In the genomic region with DNA sequence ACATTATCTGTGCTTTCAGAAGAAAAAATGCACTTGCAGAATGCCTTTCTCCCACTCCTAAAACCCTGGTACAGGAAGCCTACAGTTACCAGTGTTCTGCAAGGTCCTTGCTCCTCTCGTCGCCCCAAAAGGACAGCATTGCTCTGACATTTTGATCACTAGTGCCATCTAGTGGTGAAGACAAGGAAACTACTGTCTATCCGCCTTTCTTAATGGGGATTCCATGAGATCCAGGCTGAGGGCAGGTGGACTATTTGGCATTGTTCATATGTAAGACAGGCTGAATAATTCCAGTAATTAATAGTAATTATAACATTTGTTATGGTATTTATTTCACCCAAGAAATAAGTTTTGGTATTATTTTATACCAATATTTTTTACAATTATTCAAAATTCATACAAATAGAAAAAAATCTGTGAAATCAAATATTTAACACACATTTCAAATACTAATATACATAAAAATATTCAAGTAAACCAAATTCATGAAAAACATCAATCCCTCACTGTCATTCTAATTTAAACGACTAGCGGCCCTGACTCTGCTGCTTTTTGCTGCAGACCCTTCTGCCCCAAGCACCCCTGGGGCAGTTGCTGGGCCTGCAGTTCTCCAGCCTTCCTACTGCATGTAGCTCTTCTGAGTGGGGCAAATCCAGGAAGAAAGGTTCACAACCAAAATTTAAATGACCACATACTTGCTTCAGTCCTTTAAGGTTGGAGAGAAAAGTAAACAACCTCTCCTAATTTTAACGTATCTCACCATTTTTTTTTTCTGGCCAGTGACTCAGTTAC, we compare ENCODE assay signal across 8 cellular contexts. TPM values are rescaled to one million over a fixed set of nuclear protein-coding genes. Genes with fewer than 3 reads are reported as not detected.
DNase-seq lines count a peak whose midpoint lies in the region; ATAC-seq, FAIRE-seq and TF ChIP-seq lines count a peak whose summit lies in the region.

No MANE protein-coding gene starts in this region.

- no peaks in the 10 kb centered on the region for H3K9me3 ChIP-seq in H1 (ENCODE audit: insufficient read depth in 2 of 2, low read depth in 1 of 2, low read length in 1 of 2)
- no peaks in the 10 kb centered on the region for H3K9me3 ChIP-seq in aorta (ENCODE audit: control insufficient read depth, low read length)

- H2BK20ac ChIP-seq in H1 (ENCODE audit: low read length), result no peak overlapping the region

- TF ChIP-seq EP300 in H1 (IDR thresholded peaks at IDR 0.05; ENCODE audit: borderline replicate concordance in 1 of 2, low read depth in 2 of 2, low read length in 2 of 2), result no peak

- H3K18ac ChIP-seq in H1 (ENCODE audit: extremely low read depth, low read length), result no peak overlapping the region

- H2BK120ac ChIP-seq in H1 (replicated peaks; ENCODE audit: low read depth, low read length), result no peak overlapping the region

- DNase-seq in DMS53 treated with DMSO at 0.1 percent for 48 hours (lab: John Stamatoyannopoulos, UW; ENCODE audit: unreplicated experiment), result peak; percentile 88
- DNase-seq in NCI-H2196 treated with DMSO at 0.1 percent for 48 hours (lab: John Stamatoyannopoulos, UW; ENCODE audit: unreplicated experiment), result peak; percentile 34
- no peak for DNase-seq in H1 (ENCODE audit: low read depth in 1 of 2, low spot score in 2 of 2)
- DNase-seq in midbrain (lab: John Stamatoyannopoulos, UW), result peak; percentile 69
- no peak for DNase-seq in aorta

- H3K4me1 ChIP-seq in H1 (replicated peaks in 1 of 4; ENCODE audit: control insufficient read depth in 3 of 4, insufficient read depth in 4 of 4, low read length in 3 of 4) (no peaks in the 10 kb centered on the region), aorta (ENCODE audit: control insufficient read depth in 1 of 2, insufficient read depth in 2 of 2, low read length in 2 of 2) (no peaks in the 10 kb centered on the region)

- ATAC-seq in GM19463 (IDR thresholded peaks at IDR 0.05; ENCODE audit: unreplicated experiment) (peak; percentile 98), HG03439 (IDR thresholded peaks at IDR 0.05; ENCODE audit: unreplicated experiment) (peak; percentile 98), aorta (ENCODE audit: low FRiP score) (peak; percentile 83)

- peak; percentile 82 for FAIRE-seq in H1 (lab: Jason Lieb, UNC)

- no peak overlapping the region for H2AK5ac ChIP-seq in H1 (ENCODE audit: low read depth, low read length)

- intact Hi-C loops in aorta (cut with DNase I), result loop anchor here (2.0 to 5.0 kb wide), 3 partner anchors 37 to 122 kb away; no protein-coding TSS in a partner anchor

- CTCF ChIA-PET in H1 (lab: Charles Lee; ENCODE audit: partially characterized antibody), result interaction anchor here (0.6 to 3.7 kb wide), 16 partner anchors 10 to 839 kb away, joined by 3 to 17 read pairs (median 6); a partner anchor contains a TSS

- H3K23me2 ChIP-seq in H1 (ENCODE audit: low read depth, low read length), result no peaks in the 10 kb centered on the region

- TF ChIP-seq CTCF in VCaP (conservative IDR thresholded peaks at IDR 0.05) (peak; percentile 89), H1 (IDR thresholded peaks at IDR 0.05; ENCODE audit: control extremely low read depth in 1 of 3, insufficient read depth in 1 of 3, low read depth in 1 of 3, low read length in 3 of 3) (peak in 2 of 3 experiments; percentile 76 to 90; a peak in 3 of 4 replicates)

- no peak overlapping the region for H3K4ac ChIP-seq in H1 (replicated peaks; ENCODE audit: insufficient read length, low read depth, low read length)

- H4K20me1 ChIP-seq in H1 (replicated peaks in 1 of 2; ENCODE audit: control insufficient read depth in 1 of 2, insufficient read depth in 2 of 2, low read length in 2 of 2), result peaks cover 2 to 8% of the 10 kb centered on the region in 2 experiments

- no peak overlapping the region for H3K9ac ChIP-seq in H1 (replicated peaks in 1 of 4; ENCODE audit: extremely low read depth in 1 of 4, low read depth in 3 of 4, low read length in 3 of 4)

- H3K4me2 ChIP-seq in H1 (ENCODE audit: insufficient read depth in 1 of 2, low read depth in 2 of 2, low read length in 2 of 2), result no peak overlapping the region

- H2AFZ ChIP-seq in H1 (ENCODE audit: low read length), result no peak overlapping the region

- no peak overlapping the region for H4K8ac ChIP-seq in H1 (ENCODE audit: extremely low read depth, insufficient read depth, low read length)

- no peak for TF ChIP-seq POLR2A in H1 (IDR thresholded peaks at IDR 0.05; ENCODE audit: control extremely low read depth in 1 of 2, low read depth in 2 of 2, low read length in 2 of 2)

- no peak overlapping the region for H4K91ac ChIP-seq in H1 (replicated peaks; ENCODE audit: insufficient read length, low read length)

- H3K27me3 ChIP-seq in H1 (replicated peaks in 1 of 4; ENCODE audit: control insufficient read depth in 3 of 4, extremely low read depth in 1 of 4, insufficient read depth in 3 of 4, low read length in 3 of 4), result no peaks in the 10 kb centered on the region
- H3K27me3 ChIP-seq in aorta (ENCODE audit: control insufficient read depth in 1 of 2, insufficient read depth in 2 of 2, low read length in 1 of 2), result no peaks in the 10 kb centered on the region

- H3K56ac ChIP-seq in H1 (replicated peaks; ENCODE audit: insufficient read length, low read depth, low read length), result no peak overlapping the region

- H2BK15ac ChIP-seq in H1 (ENCODE audit: low read length), result no peak overlapping the region

- H3K36me3 ChIP-seq in H1 (ENCODE audit: control insufficient read depth in 2 of 4, insufficient read depth in 4 of 4, low read length in 3 of 4) (peaks cover 4 to 40% (median 27%) of the 10 kb centered on the region in 4 experiments; a peak in 7 of 8 replicates), aorta (ENCODE audit: control insufficient read depth in 1 of 2, insufficient read depth in 2 of 2, low read length in 1 of 2) (peaks cover 0 to 1% of the 10 kb centered on the region in 2 donors)

- no peaks in the 10 kb centered on the region; the same call in 1 of the 2 replicates for H3K79me1 ChIP-seq in H1 (ENCODE audit: low read depth, low read length)

- peak; percentile 67 to 84 for TF ChIP-seq RAD21 in H1 (IDR thresholded peaks at IDR 0.05 in 1 of 2, conservative IDR thresholded peaks at IDR 0.05 in 1 of 2; ENCODE audit: low read depth in 2 of 2, low read length in 2 of 2)

- H3K4me3 ChIP-seq in H1 (ENCODE audit: extremely low read depth in 1 of 4, insufficient read depth in 2 of 4, low read depth in 3 of 4, low read length in 4 of 4) (no peak overlapping the region), aorta (ENCODE audit: low read length in 2 of 2) (no peak overlapping the region)

- no peak overlapping the region for H4K5ac ChIP-seq in H1 (ENCODE audit: insufficient read length, low read depth, low read length)

- H2BK5ac ChIP-seq in H1 (ENCODE audit: low read depth, low read length), result no peak overlapping the region

- POLR2A ChIA-PET in H1 (lab: Charles Lee; ENCODE audit: partially characterized antibody), result no interaction called here

- H3K79me2 ChIP-seq in H1 (ENCODE audit: control insufficient read depth in 1 of 2, insufficient read depth in 2 of 2, low read length in 2 of 2), result no peaks in the 10 kb centered on the region

- no peak overlapping the region for H2BK12ac ChIP-seq in H1 (ENCODE audit: low read depth, low read length)

- H3K14ac ChIP-seq in H1 (ENCODE audit: insufficient read length), result no peak overlapping the region

- H3K27ac ChIP-seq in VCaP (no peak overlapping the region), H1 (ENCODE audit: low read depth, low read length) (no peak overlapping the region), aorta (ENCODE audit: low read depth in 1 of 2, low read length in 2 of 2) (no peak overlapping the region)

- no peak overlapping the region for H3K23ac ChIP-seq in H1 (ENCODE audit: insufficient read length)

- WGBS in H1 (ENCODE audit: extremely low coverage in 1 of 2, insufficient coverage in 1 of 2, insufficient read length in 1 of 2, insufficient replicate concordance in 2 of 2, low coverage in 1 of 2, low lambda C conversion rate in 2 of 2, missing lambda C conversion rate in 1 of 2), 2 experiments, result 50% methylated on average over 6 of the region's 6 CpGs; no CpG with 5 or more reads in 1 of the 2 experiments
- WGBS in aorta, 2 donors, result 34 to 35% methylated on average over 6 of the region's 6 CpGs

TF ChIP-seq in H1, 55 proteins besides CTCF, POLR2A, EP300 and RAD21 (continues in another document):
- TF ChIP-seq RBBP5 (IDR thresholded peaks at IDR 0.05; ENCODE audit: borderline replicate concordance, low read depth, low read length) (no peak), CHD2 (IDR thresholded peaks at IDR 0.05; ENCODE audit: low read length) (no peak), YY1 (IDR thresholded peaks at IDR 0.05; ENCODE audit: low read depth, low read length) (0 out of 2 replicates have a peak, but pooled peaks have one; percentile 40), MAFK (IDR thresholded peaks at IDR 0.05; ENCODE audit: low read depth, low read length) (no peak)

RNA-seq across cellular contexts. Expression of a gene that starts 19.0 kb away (rescaled TPM):
- 135 and 151 TPM in 2 replicates for total RNA-seq in H1 (2021; fragmentation: NEBNext Ultra II Directional; extraction: Animal tissue kit (Norgen Biotek cat#: 25700))
- polyA plus RNA-seq in H1 (2011; rRNA removed) (206 and 273 TPM in 2 replicates), aorta (10 to 100 TPM; 70.6 to 83.2 TPM)
- 227 TPM for polyA plus RNA-seq in H1 (2011; cell fraction: cytosol; rRNA removed)
- polyA plus RNA-seq in H1 (2011; cell fraction: nucleus; rRNA removed), result 153 TPM
- polyA plus RNA-seq in H1 (2012, experiment 1 of 2), result 161 to 177 TPM (median 174 TPM) in 4 replicates
- polyA plus RNA-seq in H1 (2012, experiment 2 of 2), result 149 TPM
- polyA plus RNA-seq in H1 (2013, experiment 1 of 2), result 128 TPM
- 131 TPM for polyA plus RNA-seq in H1 (2013, experiment 2 of 2)
- polyA minus RNA-seq in H1 (2011; rRNA and poly(A)+ RNA removed), result 328 and 413 TPM in 2 replicates
- 126 TPM for polyA minus RNA-seq in H1 (2011; cell fraction: cytosol; rRNA and poly(A)+ RNA removed)
- 119 TPM for polyA minus RNA-seq in H1 (2011; cell fraction: nucleus; rRNA and poly(A)+ RNA removed)
- 10 to 100 TPM; 69.9 to 72.9 TPM for total RNA-seq in aorta

RNA-seq across cellular contexts. Expression of a gene that starts 19.1 kb away (rescaled TPM):
- total RNA-seq in H1 (2021; fragmentation: NEBNext Ultra II Directional; extraction: Animal tissue kit (Norgen Biotek cat#: 25700)), result 4.4 and 5.7 TPM in 2 replicates
- 2.0 and 2.6 TPM in 2 replicates for polyA plus RNA-seq in H1 (2011; rRNA removed)
- polyA plus RNA-seq in H1 (2011; cell fraction: cytosol; rRNA removed), result 3.2 TPM
- 7.2 TPM for polyA plus RNA-seq in H1 (2011; cell fraction: nucleus; rRNA removed)
- polyA plus RNA-seq in H1 (2012, experiment 1 of 2), result 2.4 to 3.6 TPM (median 2.9 TPM) in 4 replicates
- 0.31 TPM for polyA plus RNA-seq in H1 (2012, experiment 2 of 2)
- polyA plus RNA-seq in H1 (2013, experiment 1 of 2), result 3.5 TPM
- polyA plus RNA-seq in H1 (2013, experiment 2 of 2), result 3.4 TPM
- 11.3 and 16.7 TPM in 2 replicates for polyA minus RNA-seq in H1 (2011; rRNA and poly(A)+ RNA removed)
- polyA minus RNA-seq in H1 (2011; cell fraction: cytosol; rRNA and poly(A)+ RNA removed), result 5.0 TPM
- polyA minus RNA-seq in H1 (2011; cell fraction: nucleus; rRNA and poly(A)+ RNA removed), result 32.6 TPM
- 10 to 100 TPM; 19.6 to 21.1 TPM for total RNA-seq in aorta
- polyA plus RNA-seq in aorta, result 1 to 10 TPM; 2.0 to 6.0 TPM

Comparison
In these comparisons a context has a peak if more than half of its experiments do, and no peak if none do; other contexts are left out.
1. DNase-seq: peak in DMS53 treated with DMSO at 0.1 percent for 48 hours (single experiment), NCI-H2196 treated with DMSO at 0.1 percent for 48 hours (single experiment) and midbrain (single experiment); none in H1 (0 of 2) and aorta (0 of 2).
2. Peak in every context shown above with its lines, with median percentiles within 50 percentile points of each other: ATAC-seq.